ENCODE assay signal across 8 cellular contexts in genomic region chr12:7128681-7129593, GRCh38. TPM values are rescaled to one million over a fixed set of nuclear protein-coding genes. Genes with fewer than 3 reads are reported as not detected.
DNase-seq lines count a peak whose midpoint lies in the region; ATAC-seq and TF ChIP-seq lines count a peak whose summit lies in the region.

RBP5 (minus strand) TSS chr12:7128889; CDS start chr12:7128775, 114 bp downstream.

- H3K27ac ChIP-seq in right atrium auricular region (peak within 1 kb of the TSS; percentile 25 to 78), breast epithelium (peak within 1 kb of the TSS; percentile 85 to 93), aorta (ENCODE audit: low read depth in 1 of 2, low read length in 2 of 2) (no peak within 1 kb of the TSS)

- H3K4me1 ChIP-seq in right atrium auricular region (peaks cover 0 to 32% of the 10 kb centered on the region in 2 donors), breast epithelium (no peaks in the 10 kb centered on the region), mononuclear cell (ENCODE audit: insufficient read depth, low read length) (peaks cover 20% of the 10 kb centered on the region), aorta (ENCODE audit: control insufficient read depth in 1 of 2, insufficient read depth in 2 of 2, low read length in 2 of 2) (no peaks in the 10 kb centered on the region)

- WGBS in aorta, 2 donors: 56% methylated on average over 11 of the region's 11 CpGs

- peak within 1 kb of the TSS; percentile 60 to 70 for H3K4me3 ChIP-seq in right atrium auricular region
- peak within 1 kb of the TSS; percentile 48 to 90 (median 76) for H3K4me3 ChIP-seq in breast epithelium
- peak within 1 kb of the TSS; percentile 52 for H3K4me3 ChIP-seq in mononuclear cell (ENCODE audit: low read length)
- peak within 1 kb of the TSS; percentile 37 to 66 for H3K4me3 ChIP-seq in aorta (ENCODE audit: low read length in 2 of 2)

- no peak for TF ChIP-seq CTCF in right atrium auricular region (IDR thresholded peaks at IDR 0.05)
- TF ChIP-seq CTCF in breast epithelium (IDR thresholded peaks at IDR 0.05): no peak
- TF ChIP-seq CTCF in GM10266 (IDR thresholded peaks at IDR 0.05; ENCODE audit: control insufficient read depth, insufficient read depth, low read depth, missing control alignments): no peak

- TF ChIP-seq POLR2A in breast epithelium (IDR thresholded peaks at IDR 0.05): no peak

- no peaks in the 10 kb centered on the region for H3K36me3 ChIP-seq in right atrium auricular region
- H3K36me3 ChIP-seq in breast epithelium: no peaks in the 10 kb centered on the region
- no peaks in the 10 kb centered on the region for H3K36me3 ChIP-seq in aorta (ENCODE audit: control insufficient read depth in 1 of 2, insufficient read depth in 2 of 2, low read length in 1 of 2)

- intact Hi-C loops in left cardiac atrium (cut with DNase I): no loop called here
- intact Hi-C loops in breast epithelium (cut with DNase I; ENCODE audit: low total_unique reads): no loop called here
- intact Hi-C loops in aorta (cut with DNase I): no loop called here

- DNase-seq in right atrium auricular region (ENCODE audit: low spot score) (no peak), left cardiac atrium (no peak), breast epithelium (ENCODE audit: low spot score in 2 of 2) (no peak), aorta (peak in 1 of 2 donors; percentile 35), NCI-H82 treated with DMSO at 0.1 percent for 48 hours (lab: John Stamatoyannopoulos, UW; ENCODE audit: unreplicated experiment) (no peak), GM10266 (ENCODE audit: extremely low spot score) (no peak)

- ATAC-seq in left cardiac atrium (no peak), aorta (ENCODE audit: low FRiP score) (no peak), GM21529 (IDR thresholded peaks at IDR 0.05; ENCODE audit: unreplicated experiment) (no peak)

- H3K27me3 ChIP-seq in right atrium auricular region: no peaks in the 10 kb centered on the region
- no peaks in the 10 kb centered on the region for H3K27me3 ChIP-seq in breast epithelium
- H3K27me3 ChIP-seq in mononuclear cell (ENCODE audit: insufficient read depth, low read length): no peaks in the 10 kb centered on the region
- no peaks in the 10 kb centered on the region for H3K27me3 ChIP-seq in aorta (ENCODE audit: control insufficient read depth in 1 of 2, insufficient read depth in 2 of 2, low read length in 1 of 2)

- no peaks in the 10 kb centered on the region for H3K9me3 ChIP-seq in right atrium auricular region
- no peaks in the 10 kb centered on the region for H3K9me3 ChIP-seq in breast epithelium
- H3K9me3 ChIP-seq in mononuclear cell (ENCODE audit: low read depth, low read length): no peaks in the 10 kb centered on the region
- H3K9me3 ChIP-seq in aorta (ENCODE audit: control insufficient read depth, low read length): no peaks in the 10 kb centered on the region

RNA-seq across cellular contexts. Expression of gene RBP5, which starts in this region (rescaled TPM):
- total RNA-seq in right atrium auricular region (not detected), left cardiac atrium (1 to 10 TPM in 1 of 2 donors, under 1 TPM in 1; 0.97 to 2.1 TPM), breast epithelium (1 to 10 TPM; 1.1 to 3.3 (median 2.9) TPM), mononuclear cell (not detected), aorta (10 to 100 TPM in 1 of 2 donors, 1 to 10 TPM in 1; 6.3 to 13.4 TPM)
- 1 to 10 TPM in 1 of 2 donors, not detected in 1; 1.1 TPM for polyA plus RNA-seq in aorta

Comparison
In these comparisons a context has a peak if more than half of its experiments do, and no peak if none do; other contexts are left out.
1. H3K27ac ChIP-seq: peak in right atrium auricular region (2 of 2) and breast epithelium (2 of 2); none in aorta (0 of 2).
2. Peak in every context shown above with its lines, with median percentiles within 50 percentile points of each other: H3K4me3 ChIP-seq.